Comparison of ENCODE assay signal across 9 cellular contexts in genomic region chr9:129557192-129558036, GRCh38.
DNase-seq lines count a peak whose midpoint lies in the region; ATAC-seq, FAIRE-seq and TF ChIP-seq lines count a peak whose summit lies in the region.
"Had no signal": no experiment of that assay in that cellular context is flagged by ENCODE, and none has a peak within 500 bp of the region (broad histone marks: within the 10 kb centered on the region; RNA-seq: fewer than 3 reads in every experiment).

No MANE protein-coding gene starts in this region.

- TF ChIP-seq POLR2A in H54 (IDR thresholded peaks at IDR 0.05; ENCODE audit: low read depth, low read length) (no peak), GM18505 (IDR thresholded peaks at IDR 0.05; ENCODE audit: borderline replicate concordance, extremely low read depth, insufficient read depth, insufficient read length) (no peak)

- H3K4me3 ChIP-seq in PC-9 (peak overlapping the region; percentile 14; the same call in 1 of the 2 replicates), fibroblast of villous mesenchyme (ENCODE audit: low read depth, low read length) (no peak overlapping the region), trophoblast cell (ENCODE audit: low read depth, low read length) (peak overlapping the region; percentile 3)

- no TSS peak for BruUV-seq in PC-9 (replicated peaks; lab: Mats Ljungman, UMichigan)

- peak overlapping the region; percentile 74 for H2AK5ac ChIP-seq in trophoblast cell (ENCODE audit: low read length)

- peak overlapping the region; percentile 7 for H4K12ac ChIP-seq in trophoblast cell (ENCODE audit: low read depth, low read length)

- intact Hi-C loops in PC-9 (cut with micrococcal nuclease; ENCODE audit: unreplicated experiment), result no loop called here

- no peaks in the 10 kb centered on the region for H3K9me2 ChIP-seq in PC-9 (ENCODE audit: insufficient read depth)

- H3K27ac ChIP-seq in PC-9 (peak overlapping the region; percentile 49), trophoblast cell (ENCODE audit: low read depth, low read length) (peak overlapping the region; percentile 65)

- peak overlapping the region; percentile 70 for H4K8ac ChIP-seq in trophoblast cell (ENCODE audit: low read depth, low read length)

- H3K4me2 ChIP-seq in PC-9 (peak overlapping the region; percentile 80), trophoblast cell (ENCODE audit: low read length) (peak overlapping the region; percentile 1)

- H3K9ac ChIP-seq in trophoblast cell (ENCODE audit: low read length), result no peak overlapping the region

- WGBS in trophoblast cell (ENCODE audit: extremely low coverage, insufficient coverage, insufficient read length), result no CpG with 5 or more reads among the region's 24 CpGs

- peak overlapping the region; percentile 94 for H4K91ac ChIP-seq in trophoblast cell (ENCODE audit: low read depth, low read length)

- CTCF ChIA-PET in PC-9 (lab: Charles Lee), result no interaction called here

- H4K20me1 ChIP-seq in PC-9 (ENCODE audit: insufficient read depth), result no peaks in the 10 kb centered on the region

- ATAC-seq in GM19467 (IDR thresholded peaks at IDR 0.05; ENCODE audit: unreplicated experiment) (no peak), GM18505 (IDR thresholded peaks at IDR 0.05; ENCODE audit: unreplicated experiment) (no peak), GM18861 (IDR thresholded peaks at IDR 0.05; ENCODE audit: unreplicated experiment) (no peak), HG03196 (IDR thresholded peaks at IDR 0.05; ENCODE audit: unreplicated experiment) (no peak)

- H3K9me3 ChIP-seq in PC-9 (ENCODE audit: insufficient read depth, low read depth) (no peaks in the 10 kb centered on the region), trophoblast cell (ENCODE audit: insufficient read depth, low read depth, low read length) (no peaks in the 10 kb centered on the region)

- POLR2A ChIA-PET in PC-9 (lab: Charles Lee; ENCODE audit: unreplicated experiment), result no interaction called here

- peaks cover 13% of the 10 kb centered on the region; the same call in 1 of the 2 replicates for H3F3A ChIP-seq in PC-9 (ENCODE audit: insufficient read depth, low read depth)

- H3K14ac ChIP-seq in trophoblast cell (ENCODE audit: low read length), result peak overlapping the region; percentile 83

- H3K27me3 ChIP-seq in PC-9 (ENCODE audit: insufficient read depth, low read depth) (no peaks in the 10 kb centered on the region), trophoblast cell (ENCODE audit: insufficient read depth, low read length) (no peaks in the 10 kb centered on the region)

- peak overlapping the region; percentile 93 for H2BK120ac ChIP-seq in trophoblast cell (ENCODE audit: insufficient read depth, low read length, poor library complexity)

- H2BK5ac ChIP-seq in trophoblast cell (ENCODE audit: low read depth, low read length, poor library complexity), result peak overlapping the region; percentile 74

- peaks cover 26% of the 10 kb centered on the region for H3K79me1 ChIP-seq in trophoblast cell (ENCODE audit: low read length)

- peak; percentile 68 for FAIRE-seq in H54 (lab: Jason Lieb, UNC)

- H3K79me2 ChIP-seq in PC-9 (ENCODE audit: low read depth) (no peaks in the 10 kb centered on the region), trophoblast cell (ENCODE audit: control insufficient read depth, insufficient read depth, low read length, poor library complexity) (no peaks in the 10 kb centered on the region)

- no peak overlapping the region for H3K23ac ChIP-seq in trophoblast cell (ENCODE audit: low read length)

- H3K4me1 ChIP-seq in PC-9 (replicated peaks; ENCODE audit: insufficient read depth) (peaks cover 35% of the 10 kb centered on the region), trophoblast cell (ENCODE audit: control insufficient read depth in 1 of 2, insufficient read depth in 2 of 2, low read length in 2 of 2) (peaks cover 25 to 30% of the 10 kb centered on the region in 2 experiments)

- peak overlapping the region; percentile 14 for H3K4ac ChIP-seq in trophoblast cell (ENCODE audit: low read depth, low read length)

- DNase-seq in H54 (ENCODE audit: insufficient read length, low spot score) (peak; percentile 89), PC-9 (peak; percentile 78 to 95), fibroblast of villous mesenchyme (ENCODE audit: low read depth) (peak; percentile 41), trophoblast cell (no peak)
- DNase-seq: NCI-H1048 had no signal

- no peak for TF ChIP-seq CTCF in PC-9 (conservative IDR thresholded peaks at IDR 0.05)
- no peak for TF ChIP-seq CTCF in fibroblast of villous mesenchyme (IDR thresholded peaks at IDR 0.05; ENCODE audit: insufficient read depth, low read depth, low read length)

- H3K18ac ChIP-seq in trophoblast cell (ENCODE audit: low read length), result peak overlapping the region; percentile 65

- peak overlapping the region; percentile 66; the same call in 1 of the 2 replicates for H2AFZ ChIP-seq in PC-9
- H2AFZ ChIP-seq in trophoblast cell (ENCODE audit: insufficient read depth, low read length, poor library complexity), result peak overlapping the region; percentile 14

- H3K36me3 ChIP-seq in PC-9 (ENCODE audit: low read depth) (no peaks in the 10 kb centered on the region), trophoblast cell (ENCODE audit: control insufficient read depth in 1 of 2, insufficient read depth in 2 of 2, low read length in 2 of 2) (no peaks in the 10 kb centered on the region)

- peak overlapping the region; percentile 67 for H2BK12ac ChIP-seq in trophoblast cell (ENCODE audit: low read length)

Comparison
In these comparisons a context has a peak if more than half of its experiments do, and no peak if none do; other contexts are left out.
1. DNase-seq: peak in H54 (single experiment), PC-9 (2 of 2) and fibroblast of villous mesenchyme (single experiment); none in trophoblast cell (0 of 2).